ENCODE assay signal across 1 cellular context in genomic region chr3:125144653-125145314, GRCh38.
TF ChIP-seq lines count a peak whose summit lies in the region.

No MANE protein-coding gene starts in this region.

TF ChIP-seq in GM12878, 131 proteins besides CTCF, POLR2A, EP300 and RAD21:
- TF ChIP-seq ZBTB33 (IDR thresholded peaks at IDR 0.05) (no peak), E2F4 (IDR thresholded peaks at IDR 0.05; ENCODE audit: low read depth, low read length) (no peak), IKZF1 (conservative IDR thresholded peaks at IDR 0.05) (no peak), FOXM1 (IDR thresholded peaks at IDR 0.05; ENCODE audit: low read depth, low read length) (no peak), NFIC (IDR thresholded peaks at IDR 0.05; ENCODE audit: low read depth, low read length) (no peak), USF1 (IDR thresholded peaks at IDR 0.05; ENCODE audit: borderline replicate concordance, extremely low read length, insufficient read depth, low read depth, low read length) (no peak), RFX5 (IDR thresholded peaks at IDR 0.05; ENCODE audit: low read depth, low read length) (no peak), BRCA1 (IDR thresholded peaks at IDR 0.05; ENCODE audit: low read depth, low read length) (no peak), ZNF217 (IDR thresholded peaks at IDR 0.05) (no peak), GABPA (IDR thresholded peaks at IDR 0.05; ENCODE audit: low read depth) (no peak), CUX1 (IDR thresholded peaks at IDR 0.05; ENCODE audit: insufficient replicate concordance, low read depth, low read length) (no peak), RAD51 (IDR thresholded peaks at IDR 0.05) (no peak), ZNF622 (IDR thresholded peaks at IDR 0.05) (no peak), ATF7 (IDR thresholded peaks at IDR 0.05; ENCODE audit: low read depth) (no peak), NKRF (conservative IDR thresholded peaks at IDR 0.05) (no peak)
- TF ChIP-seq, protein P1, sequence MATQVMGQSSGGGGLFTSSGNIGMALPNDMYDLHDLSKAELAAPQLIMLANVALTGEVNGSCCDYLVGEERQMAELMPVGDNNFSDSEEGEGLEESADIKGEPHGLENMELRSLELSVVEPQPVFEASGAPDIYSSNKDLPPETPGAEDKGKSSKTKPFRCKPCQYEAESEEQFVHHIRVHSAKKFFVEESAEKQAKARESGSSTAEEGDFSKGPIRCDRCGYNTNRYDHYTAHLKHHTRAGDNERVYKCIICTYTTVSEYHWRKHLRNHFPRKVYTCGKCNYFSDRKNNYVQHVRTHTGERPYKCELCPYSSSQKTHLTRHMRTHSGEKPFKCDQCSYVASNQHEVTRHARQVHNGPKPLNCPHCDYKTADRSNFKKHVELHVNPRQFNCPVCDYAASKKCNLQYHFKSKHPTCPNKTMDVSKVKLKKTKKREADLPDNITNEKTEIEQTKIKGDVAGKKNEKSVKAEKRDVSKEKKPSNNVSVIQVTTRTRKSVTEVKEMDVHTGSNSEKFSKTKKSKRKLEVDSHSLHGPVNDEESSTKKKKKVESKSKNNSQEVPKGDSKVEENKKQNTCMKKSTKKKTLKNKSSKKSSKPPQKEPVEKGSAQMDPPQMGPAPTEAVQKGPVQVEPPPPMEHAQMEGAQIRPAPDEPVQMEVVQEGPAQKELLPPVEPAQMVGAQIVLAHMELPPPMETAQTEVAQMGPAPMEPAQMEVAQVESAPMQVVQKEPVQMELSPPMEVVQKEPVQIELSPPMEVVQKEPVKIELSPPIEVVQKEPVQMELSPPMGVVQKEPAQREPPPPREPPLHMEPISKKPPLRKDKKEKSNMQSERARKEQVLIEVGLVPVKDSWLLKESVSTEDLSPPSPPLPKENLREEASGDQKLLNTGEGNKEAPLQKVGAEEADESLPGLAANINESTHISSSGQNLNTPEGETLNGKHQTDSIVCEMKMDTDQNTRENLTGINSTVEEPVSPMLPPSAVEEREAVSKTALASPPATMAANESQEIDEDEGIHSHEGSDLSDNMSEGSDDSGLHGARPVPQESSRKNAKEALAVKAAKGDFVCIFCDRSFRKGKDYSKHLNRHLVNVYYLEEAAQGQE (IDR thresholded peaks at IDR 0.05; ENCODE audit: low read depth, low read length), result no peak
- TF ChIP-seq, protein P2, sequence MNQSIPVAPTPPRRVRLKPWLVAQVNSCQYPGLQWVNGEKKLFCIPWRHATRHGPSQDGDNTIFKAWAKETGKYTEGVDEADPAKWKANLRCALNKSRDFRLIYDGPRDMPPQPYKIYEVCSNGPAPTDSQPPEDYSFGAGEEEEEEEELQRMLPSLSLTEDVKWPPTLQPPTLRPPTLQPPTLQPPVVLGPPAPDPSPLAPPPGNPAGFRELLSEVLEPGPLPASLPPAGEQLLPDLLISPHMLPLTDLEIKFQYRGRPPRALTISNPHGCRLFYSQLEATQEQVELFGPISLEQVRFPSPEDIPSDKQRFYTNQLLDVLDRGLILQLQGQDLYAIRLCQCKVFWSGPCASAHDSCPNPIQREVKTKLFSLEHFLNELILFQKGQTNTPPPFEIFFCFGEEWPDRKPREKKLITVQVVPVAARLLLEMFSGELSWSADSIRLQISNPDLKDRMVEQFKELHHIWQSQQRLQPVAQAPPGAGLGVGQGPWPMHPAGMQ (IDR thresholded peaks at IDR 0.05; ENCODE audit: borderline replicate concordance), result no peak
